In genomic region chr17:43952351-43952723, GRCh38 we compare ENCODE assay signal across 1 cellular context.
TF ChIP-seq lines count a peak whose summit lies in the region.

No MANE protein-coding gene starts in this region.

TF ChIP-seq in HepG2, 621 proteins besides CTCF, POLR2A, EP300 and RAD21:
- TF ChIP-seq MIER2 (CRISPR knock-in tag; IDR thresholded peaks at IDR 0.05): 0 out of 2 replicates have a peak, but pooled peaks have one; percentile 55
- 0 out of 2 replicates have a peak, but pooled peaks have one; percentile 46 for TF ChIP-seq PCBP1 (IDR thresholded peaks at IDR 0.05; ENCODE audit: borderline replicate concordance, low read depth, low read length)
- no peak for TF ChIP-seq NR1H2 (CRISPR knock-in tag; IDR thresholded peaks at IDR 0.05; ENCODE audit: borderline replicate concordance, low read depth)
- 0 out of 2 replicates have a peak, but pooled peaks have one; percentile 16 for TF ChIP-seq ZNF687 (CRISPR knock-in tag; IDR thresholded peaks at IDR 0.05)
- TF ChIP-seq REST (IDR thresholded peaks at IDR 0.05; ENCODE audit: borderline replicate concordance in 1 of 2, low read depth in 1 of 2, low read length in 2 of 2): peak; percentile 38 to 86
- TF ChIP-seq ZNF136 (CRISPR knock-in tag; IDR thresholded peaks at IDR 0.05; ENCODE audit: low read depth): 0 out of 2 replicates have a peak, but pooled peaks have one; percentile 48
